7 cellular contexts compared by ENCODE assay signal in genomic region chr19:58356236-58356970, GRCh38. TPM values are rescaled to one million over a fixed set of nuclear protein-coding genes. Genes with fewer than 3 reads are reported as not detected.
A peak's percentile ranks its signal among the peaks of the same experiment; 100 is the strongest.
DNase-seq lines count a peak whose midpoint lies in the region; ATAC-seq and TF ChIP-seq lines count a peak whose summit lies in the region.
"Had no signal": no experiment of that assay in that cellular context is flagged by ENCODE, and none has a peak within 500 bp of the region (broad histone marks: within the 10 kb centered on the region; RNA-seq: fewer than 3 reads in every experiment).

No MANE protein-coding gene starts in this region.

- H3K4me3 ChIP-seq in tibial artery (peak overlapping the region; percentile 27 to 32), neural progenitor cell (no peak overlapping the region)

- peak; percentile 72 for ATAC-seq in activated CD8-positive, alpha-beta T cell treated with anti-CD3 and anti-CD28 coated beads, Interleukin-2, amount 10 ng/mL, durations not matched to agents 7 days and 5 days
- ATAC-seq in Right ventricle myocardium superior (ENCODE audit: poor library complexity), result peak; percentile 54

- peaks cover 0 to 43% of the 10 kb centered on the region in 2 donors for H3K27me3 ChIP-seq in tibial artery
- no peaks in the 10 kb centered on the region for H3K27me3 ChIP-seq in neural progenitor cell

- H3K36me3 ChIP-seq in tibial artery (peaks cover 0 to 14% (median 3%) of the 10 kb centered on the region in 3 donors), neural progenitor cell (no peaks in the 10 kb centered on the region)

- no peaks in the 10 kb centered on the region for H4K20me1 ChIP-seq in neural progenitor cell (ENCODE audit: low read depth)

- peaks cover 7% of the 10 kb centered on the region for H3K79me2 ChIP-seq in neural progenitor cell (ENCODE audit: low read depth)

- POLR2A ChIA-PET in activated CD8-positive, alpha-beta T cell treated with anti-CD3 and anti-CD28 coated beads, Interleukin-2, amount 10 ng/mL, durations not matched to agents 7 days and 5 days (lab: Charles Lee), result interaction anchor here (0.7 to 1.9 kb wide), 5 partner anchors 9 to 51 kb away, joined by 3 to 12 read pairs (median 3); partner anchors contain the start of genes ERVK3-1 and ZNF837

- H2AFZ ChIP-seq in neural progenitor cell (replicated peaks), result no peak overlapping the region

- TF ChIP-seq CTCF in tibial artery (IDR thresholded peaks at IDR 0.05), result no peak
- TF ChIP-seq CTCF in neural progenitor cell (IDR thresholded peaks at IDR 0.05), result no peak

- H3K9me3 ChIP-seq in tibial artery, result no peaks in the 10 kb centered on the region
- H3K9me3 ChIP-seq in neural progenitor cell (ENCODE audit: low read depth), result no peaks in the 10 kb centered on the region

- H3K4me2 ChIP-seq in neural progenitor cell, result no peak overlapping the region

- peak overlapping the region; percentile 53 for H3K4me3 Mint-ChIP-seq in activated CD8-positive, alpha-beta T cell treated with anti-CD3 and anti-CD28 coated beads, Interleukin-2, amount 10 ng/mL, durations not matched to agents 7 days and 5 days
- H3K4me3 Mint-ChIP-seq in neural progenitor cell, result no peak overlapping the region

- peaks cover 27% of the 10 kb centered on the region for H3K36me3 Mint-ChIP-seq in activated CD8-positive, alpha-beta T cell treated with anti-CD3 and anti-CD28 coated beads, Interleukin-2, amount 10 ng/mL, durations not matched to agents 7 days and 5 days (ENCODE audit: low read depth)
- peaks cover 2% of the 10 kb centered on the region for H3K36me3 Mint-ChIP-seq in neural progenitor cell

- peak overlapping the region; percentile 75 for H3K27ac Mint-ChIP-seq in activated CD8-positive, alpha-beta T cell treated with anti-CD3 and anti-CD28 coated beads, Interleukin-2, amount 10 ng/mL, durations not matched to agents 7 days and 5 days
- no peak overlapping the region for H3K27ac Mint-ChIP-seq in neural progenitor cell

- DNase-seq in activated CD8-positive, alpha-beta T cell treated with anti-CD3 and anti-CD28 coated beads, Interleukin-2, amount 10 ng/mL, durations not matched to agents 7 days and 5 days, result peak; percentile 70
- no peak for DNase-seq in Right ventricle myocardium superior
- no peak for DNase-seq in tibial artery
- DNase-seq in DMS114 treated with DMSO at 0.1 percent for 48 hours (lab: John Stamatoyannopoulos, UW; ENCODE audit: unreplicated experiment), result no peak
- DNase-seq in neural progenitor cell (ENCODE audit: low spot score), result no peak
- no peak for DNase-seq in T-helper 9 cell

- CTCF ChIA-PET in activated CD8-positive, alpha-beta T cell treated with anti-CD3 and anti-CD28 coated beads, Interleukin-2, amount 10 ng/mL, durations not matched to agents 7 days and 5 days (lab: Charles Lee), result interaction anchor here (0.9 to 1.6 kb wide), 2 partner anchors 9 to 23 kb away, joined by 3 to 9 read pairs; no protein-coding TSS in a partner anchor

- H3K27me3 Mint-ChIP-seq in activated CD8-positive, alpha-beta T cell treated with anti-CD3 and anti-CD28 coated beads, Interleukin-2, amount 10 ng/mL, durations not matched to agents 7 days and 5 days (ENCODE audit: low read depth), result no peaks in the 10 kb centered on the region
- H3K27me3 Mint-ChIP-seq in neural progenitor cell (ENCODE audit: insufficient read depth, low read depth), result peaks cover 14% of the 10 kb centered on the region

- intact Hi-C loops in Right ventricle myocardium superior (cut with DNase I), result no loop called here
- intact Hi-C loops in tibial artery (cut with DNase I; ENCODE audit: low total_unique reads), result no loop called here

- no peak overlapping the region for H3K9ac ChIP-seq in neural progenitor cell

- H3K9me3 Mint-ChIP-seq in activated CD8-positive, alpha-beta T cell treated with anti-CD3 and anti-CD28 coated beads, Interleukin-2, amount 10 ng/mL, durations not matched to agents 7 days and 5 days (ENCODE audit: insufficient read depth), result no peaks in the 10 kb centered on the region
- no peaks in the 10 kb centered on the region for H3K9me3 Mint-ChIP-seq in neural progenitor cell

- peaks cover 34% of the 10 kb centered on the region for H3K4me1 Mint-ChIP-seq in activated CD8-positive, alpha-beta T cell treated with anti-CD3 and anti-CD28 coated beads, Interleukin-2, amount 10 ng/mL, durations not matched to agents 7 days and 5 days (ENCODE audit: low read depth)
- H3K4me1 Mint-ChIP-seq in neural progenitor cell, result peaks cover 7% of the 10 kb centered on the region

- no peak overlapping the region for H3K27ac ChIP-seq in tibial artery
- H3K27ac ChIP-seq in neural progenitor cell, result no peak overlapping the region
- H3K27ac ChIP-seq: VCaP had no signal

- no peaks in the 10 kb centered on the region for H3F3A ChIP-seq in neural progenitor cell (ENCODE audit: low read depth)

- H3K4me1 ChIP-seq in tibial artery, result peaks cover 0 to 30% (median 14%) of the 10 kb centered on the region in 4 donors
- H3K4me1 ChIP-seq in neural progenitor cell, result no peaks in the 10 kb centered on the region

RNA-seq across cellular contexts. Expression of gene A1BG, which starts 3.1 kb away (rescaled TPM):
- total RNA-seq in activated CD8-positive, alpha-beta T cell treated with anti-CD3 and anti-CD28 coated beads, Interleukin-2, amount 10 ng/mL, durations not matched to agents 7 days and 5 days, result 10 to 100 TPM; 14.9 to 17.5 TPM
- 4.1 TPM for total RNA-seq in Right ventricle myocardium superior
- total RNA-seq in neural progenitor cell (ENCODE audit: low replicate concordance), result 7.5 and 37.1 TPM in 2 replicates

RNA-seq across cellular contexts. Expression of gene ZNF497, which starts 6.1 kb away (rescaled TPM):
- total RNA-seq in activated CD8-positive, alpha-beta T cell treated with anti-CD3 and anti-CD28 coated beads, Interleukin-2, amount 10 ng/mL, durations not matched to agents 7 days and 5 days, result 1 to 10 TPM; 1.5 to 1.7 TPM
- total RNA-seq in Right ventricle myocardium superior (0.30 TPM), neural progenitor cell (ENCODE audit: low replicate concordance) (3.7 and 8.0 TPM in 2 replicates)

RNA-seq across cellular contexts. Expression of gene ZNF837, which starts 24.4 kb away (rescaled TPM):
- 1 to 10 TPM; 1.3 to 1.5 TPM for total RNA-seq in activated CD8-positive, alpha-beta T cell treated with anti-CD3 and anti-CD28 coated beads, Interleukin-2, amount 10 ng/mL, durations not matched to agents 7 days and 5 days
- total RNA-seq in Right ventricle myocardium superior, result 0.13 TPM
- 1.4 and 8.5 TPM in 2 replicates for total RNA-seq in neural progenitor cell (ENCODE audit: low replicate concordance)

RNA-seq across cellular contexts. Expression of gene ZSCAN22, which starts 29.6 kb away (rescaled TPM):
- total RNA-seq in activated CD8-positive, alpha-beta T cell treated with anti-CD3 and anti-CD28 coated beads, Interleukin-2, amount 10 ng/mL, durations not matched to agents 7 days and 5 days, result 1 to 10 TPM; 4.8 to 5.2 TPM
- total RNA-seq in Right ventricle myocardium superior (1.7 TPM), neural progenitor cell (ENCODE audit: low replicate concordance) (1.5 and 2.4 TPM in 2 replicates)

RNA-seq across cellular contexts. Expression of gene RPS5, which starts 30.7 kb away (rescaled TPM):
- 1,000 to 10,000 TPM; 1,111 to 1,173 TPM for total RNA-seq in activated CD8-positive, alpha-beta T cell treated with anti-CD3 and anti-CD28 coated beads, Interleukin-2, amount 10 ng/mL, durations not matched to agents 7 days and 5 days
- total RNA-seq in Right ventricle myocardium superior, result 481 TPM
- total RNA-seq in neural progenitor cell (ENCODE audit: low replicate concordance), result 1,938 and 2,407 TPM in 2 replicates
